In the genomic region with DNA sequence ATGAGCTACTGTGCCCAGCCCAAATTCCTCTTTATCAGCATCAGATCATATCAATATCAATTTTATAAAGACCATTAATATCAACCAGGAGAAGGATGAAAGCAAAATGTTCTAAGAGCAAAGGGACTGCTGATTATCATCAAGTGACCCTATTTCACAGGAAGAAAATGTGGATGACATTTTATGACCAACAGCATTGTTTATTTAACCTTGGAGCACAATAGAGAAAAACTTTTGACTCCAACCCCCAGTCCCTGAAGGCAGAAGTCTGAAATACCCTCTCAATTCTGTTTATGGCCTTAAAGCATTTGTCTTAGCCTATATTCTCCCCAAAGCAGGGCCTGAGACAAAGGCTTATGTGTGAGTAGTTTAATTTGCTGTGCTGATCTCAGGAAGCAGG, we compare ENCODE assay signal across 17 cellular contexts. TPM values are rescaled to one million over a fixed set of nuclear protein-coding genes. Genes with fewer than 3 reads are reported as not detected.
DNase-seq lines count a peak whose midpoint lies in the region; ATAC-seq, FAIRE-seq and TF ChIP-seq lines count a peak whose summit lies in the region.
"Had no signal": no experiment of that assay in that cellular context is flagged by ENCODE, and none has a peak within 500 bp of the region (broad histone marks: within the 10 kb centered on the region; RNA-seq: fewer than 3 reads in every experiment).

No MANE protein-coding gene starts in this region.

- CTCF ChIA-PET in HepG2 (lab: Yijun Ruan, JAX; ENCODE audit: low intra/inter-chr PET ratio, low total read pairs): no interaction called here

- H3K27me3 Mint-ChIP-seq in stimulated activated naive B cell treated with anti-CD40 and anti-IgM and Interleukin-4, amounts not matched to agents 10 μg/mL and 1 μg/mL and 100 μg/mL, for 72 hours: no peaks in the 10 kb centered on the region

- DNase-seq in HepG2 (ENCODE audit: low spot score): no peak
- no peak for DNase-seq in right lobe of liver
- DNase-seq in foreskin melanocyte: peak; percentile 48
- DNase-seq in stimulated activated naive B cell treated with anti-CD40 and anti-IgM and Interleukin-4, amounts not matched to agents 10 μg/mL and 1 μg/mL and 100 μg/mL, for 72 hours: no peak
- DNase-seq in NCI-H446 treated with DMSO at 0.1 percent for 48 hours (lab: John Stamatoyannopoulos, UW): no peak
- DNase-seq: C1 segment of cervical spinal cord; Caco-2; CD8-positive, alpha-beta T cell; DMS153; DND-41; GOT3; HFFc6 had no signal

- TF ChIP-seq EP300 in HepG2 (IDR thresholded peaks at IDR 0.05; ENCODE audit: low read depth in 2 of 2, low read length in 2 of 2): no peak
- no peak for TF ChIP-seq EP300 in HepG2 (CRISPR knock-in tag; IDR thresholded peaks at IDR 0.05; ENCODE audit: borderline replicate concordance)

- POLR2A ChIA-PET in HepG2 (lab: Yijun Ruan, JAX): interaction anchor here (1.1 to 1.9 kb wide), 2 partner anchors 11 to 18 kb away, joined by 3 to 9 read pairs; a partner anchor contains a TSS

- H2AFZ ChIP-seq in HepG2 (ENCODE audit: low read length): no peak overlapping the region

- BruUV-seq in HepG2 (replicated peaks; lab: Mats Ljungman, UMichigan): no TSS peak

- H3K27me3 ChIP-seq in HepG2 (ENCODE audit: control insufficient read depth in 1 of 2, insufficient read depth in 2 of 2, low read length in 2 of 2): no peaks in the 10 kb centered on the region
- H3K27me3 ChIP-seq in right lobe of liver: no peaks in the 10 kb centered on the region

- ATAC-seq in HepG2 (peak; percentile 34; the same call in 1 of the 3 replicates), right lobe of liver (no peak), HG02970 (IDR thresholded peaks at IDR 0.05; ENCODE audit: low FRiP score, unreplicated experiment) (no peak)
- ATAC-seq in stimulated activated naive B cell treated with anti-CD40 and anti-IgM and Interleukin-4, amounts not matched to agents 10 μg/mL and 1 μg/mL and 100 μg/mL, for 72 hours (replicated peaks): no peak
- ATAC-seq: CD8-positive, alpha-beta T cell had no signal

- FAIRE-seq in HepG2 (lab: Jason Lieb, UNC): no peak
- FAIRE-seq: G401.6, GM12892, H54 had no signal

- H3K4me2 ChIP-seq in HepG2 (ENCODE audit: low read depth, low read length): 0 out of 2 replicates have a peak overlapping the region, but pooled peaks have one; percentile 24

- H4K20me1 ChIP-seq in HepG2 (ENCODE audit: insufficient read depth, low read length): no peaks in the 10 kb centered on the region

- peak overlapping the region; percentile 70 for H3K27ac Mint-ChIP-seq in stimulated activated naive B cell treated with anti-CD40 and anti-IgM and Interleukin-4, amounts not matched to agents 10 μg/mL and 1 μg/mL and 100 μg/mL, for 72 hours
- H3K27ac Mint-ChIP-seq: CD8-positive, alpha-beta T cell; HFFc6 had no signal

- H3K4me3 ChIP-seq in HepG2 (replicated peaks in 1 of 3; ENCODE audit: insufficient read depth in 1 of 3, low read depth in 2 of 3, low read length in 3 of 3) (no peak overlapping the region), right lobe of liver (no peak overlapping the region)
- H3K4me3 ChIP-seq: HAP-1 had no signal

- TF ChIP-seq CTCF in HepG2 (CRISPR knock-in tag; IDR thresholded peaks at IDR 0.05) (no peak), right lobe of liver (IDR thresholded peaks at IDR 0.05) (no peak)

- TF ChIP-seq POLR2A in HepG2 (IDR thresholded peaks at IDR 0.05; ENCODE audit: insufficient read depth in 1 of 2, low read depth in 2 of 2, low read length in 2 of 2): no peak
- no peak for TF ChIP-seq POLR2A in right lobe of liver (IDR thresholded peaks at IDR 0.05)

- H3K27ac ChIP-seq in HepG2 (ENCODE audit: extremely low read length, insufficient read depth, low read length): peak overlapping the region; percentile 45
- H3K27ac ChIP-seq in right lobe of liver: no peak overlapping the region

- H3K4me3 Mint-ChIP-seq in stimulated activated naive B cell treated with anti-CD40 and anti-IgM and Interleukin-4, amounts not matched to agents 10 μg/mL and 1 μg/mL and 100 μg/mL, for 72 hours: no peak overlapping the region
- H3K4me3 Mint-ChIP-seq: CD8-positive, alpha-beta T cell; HFFc6 had no signal

- intact Hi-C loops in HepG2 (cut with micrococcal nuclease; ENCODE audit: unreplicated experiment) (no loop called here), right lobe of liver (cut with DNase I) (no loop called here)

- H3K79me2 ChIP-seq in HepG2 (ENCODE audit: insufficient read depth, low read length): no peaks in the 10 kb centered on the region

- H3K9me3 Mint-ChIP-seq in stimulated activated naive B cell treated with anti-CD40 and anti-IgM and Interleukin-4, amounts not matched to agents 10 μg/mL and 1 μg/mL and 100 μg/mL, for 72 hours: no peaks in the 10 kb centered on the region
- H3K9me3 Mint-ChIP-seq: CD8-positive, alpha-beta T cell; HFFc6 had no signal

- no peaks in the 10 kb centered on the region; a peak in 1 of 5 replicates for H3K36me3 ChIP-seq in HepG2 (replicated peaks in 1 of 2; ENCODE audit: control insufficient read depth in 1 of 2, insufficient read depth in 2 of 2, low read length in 2 of 2)
- no peaks in the 10 kb centered on the region for H3K36me3 ChIP-seq in right lobe of liver
- H3K36me3 ChIP-seq: HAP-1 had no signal

- H3K36me3 Mint-ChIP-seq in stimulated activated naive B cell treated with anti-CD40 and anti-IgM and Interleukin-4, amounts not matched to agents 10 μg/mL and 1 μg/mL and 100 μg/mL, for 72 hours: no peaks in the 10 kb centered on the region

- 0 out of 2 replicates have a peak overlapping the region, but pooled peaks have one; percentile 12 for H3K9ac ChIP-seq in HepG2 (ENCODE audit: insufficient read depth, low read depth, low read length)

- no peaks in the 10 kb centered on the region for H3K9me3 ChIP-seq in HepG2 (ENCODE audit: low read length)
- H3K9me3 ChIP-seq in right lobe of liver: no peaks in the 10 kb centered on the region
- H3K9me3 ChIP-seq: Caco-2, HAP-1 had no signal

- no peaks in the 10 kb centered on the region for H3K4me1 Mint-ChIP-seq in stimulated activated naive B cell treated with anti-CD40 and anti-IgM and Interleukin-4, amounts not matched to agents 10 μg/mL and 1 μg/mL and 100 μg/mL, for 72 hours

- no peak for TF ChIP-seq RAD21 in HepG2 (CRISPR knock-in tag; IDR thresholded peaks at IDR 0.05)

- H3K4me1 ChIP-seq in HepG2 (ENCODE audit: insufficient read depth, low read length) (peaks cover 35% of the 10 kb centered on the region), right lobe of liver (peaks cover 0 to 30% (median 14%) of the 10 kb centered on the region in 4 donors)

- in situ Hi-C loops in HepG2 (cut with HindIII; ENCODE audit: extremely low pct_ligation_motif_present, low pct_unique_long_range_greater_than_20kb): no loop called here

RNA-seq across cellular contexts. Expression of a gene that starts 11.3 kb away (rescaled TPM):
- 50.0 and 88.0 TPM in 2 replicates for total RNA-seq in HepG2 (2016; rRNA removed; fragmentation: Illumina TruSeq; extraction: Trizol)
- 27.9 and 37.5 TPM in 2 replicates for total RNA-seq in HepG2 (2016; cell fraction: cytosol; rRNA removed; fragmentation: Illumina TruSeq; extraction: Trizol; ENCODE audit: low read depth)
- total RNA-seq in HepG2 (2016; cell fraction: insoluble cytoplasmic fraction; rRNA removed; fragmentation: Illumina TruSeq; extraction: Trizol): 46.2 and 90.8 TPM in 2 replicates
- total RNA-seq in HepG2 (2016; cell fraction: membrane; rRNA removed; fragmentation: Illumina TruSeq; extraction: Trizol): 39.8 and 40.9 TPM in 2 replicates
- total RNA-seq in HepG2 (2016; cell fraction: nucleus; rRNA removed; fragmentation: Illumina TruSeq; extraction: Trizol): 81.9 and 98.4 TPM in 2 replicates
- 53.5 and 75.8 TPM in 2 replicates for polyA plus RNA-seq in HepG2 (2011; rRNA removed)
- 34.9 and 52.4 TPM in 2 replicates for polyA plus RNA-seq in HepG2 (2011; cell fraction: cytosol; rRNA removed)
- polyA plus RNA-seq in HepG2 (2011; cell fraction: nucleus; rRNA removed): 23.3 and 25.4 TPM in 2 replicates
- 33.9 and 48.4 TPM in 2 replicates for polyA plus RNA-seq in HepG2 (2012)
- polyA plus RNA-seq in HepG2 (2016; cell fraction: cytosol; fragmentation: Illumina TruSeq; extraction: Trizol; ENCODE audit: low read depth): 21.7 and 23.1 TPM in 2 replicates
- polyA plus RNA-seq in HepG2 (2016; cell fraction: insoluble cytoplasmic fraction; fragmentation: Illumina TruSeq; extraction: Trizol; ENCODE audit: low read depth): 45.9 and 50.8 TPM in 2 replicates
- polyA plus RNA-seq in HepG2 (2016; cell fraction: membrane; fragmentation: Illumina TruSeq; extraction: Trizol; ENCODE audit: low read depth): 29.3 and 35.8 TPM in 2 replicates
- polyA plus RNA-seq in HepG2 (2016; cell fraction: nucleus; fragmentation: Illumina TruSeq; extraction: Trizol; ENCODE audit: insufficient read depth, low read depth): 116 and 123 TPM in 2 replicates
- 65.9 and 176 TPM in 2 replicates for polyA minus RNA-seq in HepG2 (2011; rRNA and poly(A)+ RNA removed; ENCODE audit: low replicate concordance)
- 34.7 TPM in 2 replicates for polyA minus RNA-seq in HepG2 (2011; cell fraction: cytosol; rRNA and poly(A)+ RNA removed)
- polyA minus RNA-seq in HepG2 (2011; cell fraction: nucleus; rRNA and poly(A)+ RNA removed): 63.3 and 64.3 TPM in 2 replicates
- 10 to 100 TPM; 22.0 to 38.0 (median 30.3) TPM for total RNA-seq in right lobe of liver

RNA-seq across cellular contexts. Expression of a gene that starts 37.7 kb away (rescaled TPM):
- 3.1 and 3.9 TPM in 2 replicates for total RNA-seq in HepG2 (2016; rRNA removed; fragmentation: Illumina TruSeq; extraction: Trizol)
- total RNA-seq in HepG2 (2016; cell fraction: cytosol; rRNA removed; fragmentation: Illumina TruSeq; extraction: Trizol; ENCODE audit: low read depth): 0.97 and 1.3 TPM in 2 replicates
- total RNA-seq in HepG2 (2016; cell fraction: insoluble cytoplasmic fraction; rRNA removed; fragmentation: Illumina TruSeq; extraction: Trizol): 3.3 and 4.3 TPM in 2 replicates
- total RNA-seq in HepG2 (2016; cell fraction: membrane; rRNA removed; fragmentation: Illumina TruSeq; extraction: Trizol): 3.1 TPM in 2 replicates
- total RNA-seq in HepG2 (2016; cell fraction: nucleus; rRNA removed; fragmentation: Illumina TruSeq; extraction: Trizol): 1.3 and 1.6 TPM in 2 replicates
- 13.2 and 13.5 TPM in 2 replicates for polyA plus RNA-seq in HepG2 (2011; rRNA removed)
- 11.0 and 13.8 TPM in 2 replicates for polyA plus RNA-seq in HepG2 (2011; cell fraction: cytosol; rRNA removed)
- 5.4 and 6.0 TPM in 2 replicates for polyA plus RNA-seq in HepG2 (2011; cell fraction: nucleus; rRNA removed)
- 6.6 and 9.3 TPM in 2 replicates for polyA plus RNA-seq in HepG2 (2012)
- polyA plus RNA-seq in HepG2 (2016; cell fraction: cytosol; fragmentation: Illumina TruSeq; extraction: Trizol; ENCODE audit: low read depth): 1.2 and 1.4 TPM in 2 replicates
- 4.8 and 5.3 TPM in 2 replicates for polyA plus RNA-seq in HepG2 (2016; cell fraction: insoluble cytoplasmic fraction; fragmentation: Illumina TruSeq; extraction: Trizol; ENCODE audit: low read depth)
- 2.5 and 3.1 TPM in 2 replicates for polyA plus RNA-seq in HepG2 (2016; cell fraction: membrane; fragmentation: Illumina TruSeq; extraction: Trizol; ENCODE audit: low read depth)
- 3.6 and 4.7 TPM in 2 replicates for polyA plus RNA-seq in HepG2 (2016; cell fraction: nucleus; fragmentation: Illumina TruSeq; extraction: Trizol; ENCODE audit: insufficient read depth, low read depth)
- polyA minus RNA-seq in HepG2 (2011; rRNA and poly(A)+ RNA removed; ENCODE audit: low replicate concordance): 14.8 and 38.3 TPM in 2 replicates
- 8.7 and 11.6 TPM in 2 replicates for polyA minus RNA-seq in HepG2 (2011; cell fraction: cytosol; rRNA and poly(A)+ RNA removed)
- 5.3 and 6.6 TPM in 2 replicates for polyA minus RNA-seq in HepG2 (2011; cell fraction: nucleus; rRNA and poly(A)+ RNA removed)
- 10 to 100 TPM in 5 of 6 experiments, 1 to 10 TPM in 1; 9.6 to 15.6 (median 11.9) TPM for total RNA-seq in right lobe of liver

RNA-seq across cellular contexts. Expression of a gene that starts 38.0 kb away (rescaled TPM):
- total RNA-seq in HepG2 (2016; rRNA removed; fragmentation: Illumina TruSeq; extraction: Trizol) (1.8 and 4.6 TPM in 2 replicates), right lobe of liver (10 to 100 TPM in 1 of 6 experiments, 1 to 10 TPM in 5; 5.3 to 10.1 (median 7.9) TPM)
- 0.71 and 0.88 TPM in 2 replicates for total RNA-seq in HepG2 (2016; cell fraction: cytosol; rRNA removed; fragmentation: Illumina TruSeq; extraction: Trizol; ENCODE audit: low read depth)
- 1.7 and 4.5 TPM in 2 replicates for total RNA-seq in HepG2 (2016; cell fraction: insoluble cytoplasmic fraction; rRNA removed; fragmentation: Illumina TruSeq; extraction: Trizol)
- total RNA-seq in HepG2 (2016; cell fraction: membrane; rRNA removed; fragmentation: Illumina TruSeq; extraction: Trizol): 0.93 and 1.1 TPM in 2 replicates
- total RNA-seq in HepG2 (2016; cell fraction: nucleus; rRNA removed; fragmentation: Illumina TruSeq; extraction: Trizol): 5.7 and 7.4 TPM in 2 replicates
- 7.7 and 11.1 TPM in 2 replicates for polyA plus RNA-seq in HepG2 (2011; rRNA removed)
- 4.0 and 5.2 TPM in 2 replicates for polyA plus RNA-seq in HepG2 (2011; cell fraction: cytosol; rRNA removed)
- polyA plus RNA-seq in HepG2 (2011; cell fraction: nucleus; rRNA removed): 56.5 and 58.1 TPM in 2 replicates
- 4.1 and 5.5 TPM in 2 replicates for polyA plus RNA-seq in HepG2 (2012)
- 0.20 and 0.27 TPM in 2 replicates for polyA plus RNA-seq in HepG2 (2016; cell fraction: cytosol; fragmentation: Illumina TruSeq; extraction: Trizol; ENCODE audit: low read depth)
- polyA plus RNA-seq in HepG2 (2016; cell fraction: insoluble cytoplasmic fraction; fragmentation: Illumina TruSeq; extraction: Trizol; ENCODE audit: low read depth): 1.4 and 2.7 TPM in 2 replicates
- polyA plus RNA-seq in HepG2 (2016; cell fraction: membrane; fragmentation: Illumina TruSeq; extraction: Trizol; ENCODE audit: low read depth): 0.61 and 0.63 TPM in 2 replicates
- polyA plus RNA-seq in HepG2 (2016; cell fraction: nucleus; fragmentation: Illumina TruSeq; extraction: Trizol; ENCODE audit: insufficient read depth, low read depth): 10.1 and 12.3 TPM in 2 replicates
- polyA minus RNA-seq in HepG2 (2011; rRNA and poly(A)+ RNA removed; ENCODE audit: low replicate concordance): 5.1 and 12.7 TPM in 2 replicates
- 2.4 and 3.2 TPM in 2 replicates for polyA minus RNA-seq in HepG2 (2011; cell fraction: cytosol; rRNA and poly(A)+ RNA removed)
- polyA minus RNA-seq in HepG2 (2011; cell fraction: nucleus; rRNA and poly(A)+ RNA removed): 17.3 and 18.0 TPM in 2 replicates
